ENCODE assay signal across 29 cellular contexts in the genomic region with DNA sequence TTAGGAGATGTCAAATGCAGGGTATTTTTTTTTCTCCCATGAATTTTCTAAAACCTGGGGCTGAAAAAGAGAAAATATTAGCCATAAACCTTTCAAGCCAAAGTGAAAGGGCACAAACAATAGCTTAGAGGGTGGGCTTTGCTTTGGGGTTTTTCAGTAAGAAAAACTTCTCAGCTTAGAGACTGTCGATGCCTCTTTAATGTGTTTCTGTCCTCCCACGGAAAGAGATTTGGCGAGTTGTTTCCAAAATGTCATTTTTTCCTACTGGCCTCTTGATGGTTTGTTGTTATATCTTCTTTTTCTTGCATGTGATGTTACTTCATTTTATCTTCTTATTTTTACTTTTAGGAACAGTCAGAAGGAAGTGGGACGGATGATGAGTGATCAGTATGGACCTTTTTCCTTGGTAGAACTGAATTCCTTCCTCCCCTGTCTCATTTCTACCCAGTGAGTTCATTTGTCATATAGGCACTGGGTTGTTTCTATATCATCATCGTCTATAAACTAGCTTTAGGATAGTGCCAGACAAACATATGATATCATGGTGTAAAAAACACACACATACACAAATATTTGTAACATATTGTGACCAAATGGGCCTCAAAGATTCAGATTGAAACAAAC.
DNase-seq lines count a peak whose midpoint lies in the region; ATAC-seq, FAIRE-seq and TF ChIP-seq lines count a peak whose summit lies in the region.
"Had no signal": no experiment of that assay in that cellular context is flagged by ENCODE, and none has a peak within 500 bp of the region (broad histone marks: within the 10 kb centered on the region; RNA-seq: fewer than 3 reads in every experiment).

No MANE protein-coding gene starts in this region.

- no peak overlapping the region for H2BK20ac ChIP-seq in H9 (ENCODE audit: low read depth, low read length, poor library complexity, severe bottlenecking)

- H3K27ac ChIP-seq in H9 (ENCODE audit: insufficient read length, low read depth, low read length) (no peak overlapping the region), astrocyte (ENCODE audit: low read depth, low read length) (no peak overlapping the region)
- H3K27ac ChIP-seq: foreskin keratinocyte, left ventricle myocardium inferior, PC-9, prostate gland, transverse colon had no signal

- H3K27me3 Mint-ChIP-seq in activated T-cell treated with anti-CD3 and anti-CD28 coated beads, Interleukin-2, amount 50 U/mL, for 24 hours: no peaks in the 10 kb centered on the region
- H3K27me3 Mint-ChIP-seq in H9 (ENCODE audit: low read depth) (no peaks in the 10 kb centered on the region), astrocyte (ENCODE audit: low read depth, unreplicated experiment) (no peaks in the 10 kb centered on the region)
- no peaks in the 10 kb centered on the region for H3K27me3 Mint-ChIP-seq in effector memory CD8-positive, alpha-beta T cell

- no peaks in the 10 kb centered on the region for H3K27me3 ChIP-seq in H9 (ENCODE audit: insufficient read depth, low read length)
- H3K27me3 ChIP-seq in astrocyte (ENCODE audit: insufficient read depth, low read length): no peaks in the 10 kb centered on the region
- H3K27me3 ChIP-seq: BE2C, foreskin keratinocyte, transverse colon had no signal

- WGBS in H9 (ENCODE audit: extremely low coverage, insufficient read length, low lambda C conversion rate): no CpG with 5 or more reads among the region's 5 CpGs

- no peak overlapping the region for H2AFZ ChIP-seq in H9 (ENCODE audit: low read length)
- no peak overlapping the region for H2AFZ ChIP-seq in astrocyte (ENCODE audit: low read depth, low read length)
- H2AFZ ChIP-seq: PC-9 had no signal

- H3K4me3 Mint-ChIP-seq in activated T-cell treated with anti-CD3 and anti-CD28 coated beads, Interleukin-2, amount 50 U/mL, for 24 hours: no peak overlapping the region
- H3K4me3 Mint-ChIP-seq in H9 (no peak overlapping the region), astrocyte (ENCODE audit: unreplicated experiment) (no peak overlapping the region)
- H3K4me3 Mint-ChIP-seq in effector memory CD8-positive, alpha-beta T cell: no peak overlapping the region

- no peak overlapping the region for H3T11ph ChIP-seq in H9 (ENCODE audit: low read length)

- H3K4me1 ChIP-seq in H9 (ENCODE audit: insufficient read depth, low read length) (no peaks in the 10 kb centered on the region), astrocyte (ENCODE audit: insufficient read depth, low read length) (no peaks in the 10 kb centered on the region)
- H3K4me1 ChIP-seq: BE2C, foreskin keratinocyte, left ventricle myocardium inferior, prostate gland, transverse colon had no signal

- peak overlapping the region; percentile 84 for H3K27ac Mint-ChIP-seq in activated T-cell treated with anti-CD3 and anti-CD28 coated beads, Interleukin-2, amount 50 U/mL, for 24 hours
- H3K27ac Mint-ChIP-seq in H9 (no peak overlapping the region; a peak in 1 of 7 replicates), astrocyte (ENCODE audit: unreplicated experiment) (peak overlapping the region; percentile 2)
- H3K27ac Mint-ChIP-seq in effector memory CD8-positive, alpha-beta T cell: no peak overlapping the region

- no peak for DNase-seq in activated T-cell treated with anti-CD3 and anti-CD28 coated beads, Interleukin-2, amount 50 U/mL, for 24 hours
- no peak for DNase-seq in activated T-cell treated with anti-CD3 and anti-CD28 coated beads for 4 hours
- no peak for DNase-seq in H9
- no peak for DNase-seq in astrocyte (ENCODE audit: low read depth)
- no peak for DNase-seq in stimulated activated naive CD8-positive, alpha-beta T cell treated with anti-CD3 and anti-CD28 coated beads, Interleukin-15, Interleukin-2, amounts not matched to agents 100 U/mL and 50 U/mL, for 24 hours
- no peak for DNase-seq in RPMI8226
- no peak for DNase-seq in effector memory CD8-positive, alpha-beta T cell
- DNase-seq in stimulated activated naive CD4-positive, alpha-beta T cell (lab: John Stamatoyannopoulos, UW): no peak
- DNase-seq: BE2C, caudate nucleus, DMS153, erythroblast, foreskin keratinocyte, head of caudate nucleus, left ventricle myocardium inferior, MM.1S, NCI-H1417 treated with DMSO at 0.1 percent for 48 hours, NCI-H2081, NCI-H69, PC-9, SK-N-SH, transverse colon had no signal

- no peak overlapping the region for H3K4me3 ChIP-seq in astrocyte (ENCODE audit: insufficient read depth, low read depth, low read length)
- H3K4me3 ChIP-seq: left ventricle myocardium inferior, PC-9, prostate gland, transverse colon had no signal

- no peak overlapping the region for H2AK5ac ChIP-seq in H9 (ENCODE audit: insufficient read length, low read length)

- no peaks in the 10 kb centered on the region for H3K79me2 ChIP-seq in H9 (ENCODE audit: insufficient read depth, low read length)
- no peaks in the 10 kb centered on the region for H3K79me2 ChIP-seq in astrocyte (ENCODE audit: insufficient read depth, low read length)

- no peak overlapping the region for H4K91ac ChIP-seq in H9 (ENCODE audit: insufficient read length, low read depth, low read length)

- no peak overlapping the region for H4K5ac ChIP-seq in H9 (ENCODE audit: insufficient read length, low read depth, low read length)

- H3K4me2 ChIP-seq in H9 (ENCODE audit: insufficient read depth, insufficient read length, low read length) (no peak overlapping the region), astrocyte (ENCODE audit: low read length) (no peak overlapping the region)
- H3K4me2 ChIP-seq: PC-9, SK-N-SH had no signal

- no peak overlapping the region for H3K23ac ChIP-seq in H9 (ENCODE audit: insufficient read length, low read depth, low read length)

- no peak overlapping the region for H2BK15ac ChIP-seq in H9 (ENCODE audit: low read depth, low read length)

- peaks cover 2% of the 10 kb centered on the region for H3K9me3 Mint-ChIP-seq in activated T-cell treated with anti-CD3 and anti-CD28 coated beads, Interleukin-2, amount 50 U/mL, for 24 hours
- no peaks in the 10 kb centered on the region; a peak in 2 of 5 replicates for H3K9me3 Mint-ChIP-seq in H9
- H3K9me3 Mint-ChIP-seq in astrocyte (ENCODE audit: unreplicated experiment): no peaks in the 10 kb centered on the region
- H3K9me3 Mint-ChIP-seq in effector memory CD8-positive, alpha-beta T cell: no peaks in the 10 kb centered on the region

- H4K20me1 ChIP-seq in H9 (ENCODE audit: control insufficient read depth, insufficient read depth, insufficient read length) (no peaks in the 10 kb centered on the region), astrocyte (ENCODE audit: insufficient read depth, low read length) (no peaks in the 10 kb centered on the region)

- H3K4ac ChIP-seq in H9 (ENCODE audit: low read depth, low read length): no peak overlapping the region

- FAIRE-seq in astrocyte (lab: Jason Lieb, UNC): no peak
- FAIRE-seq: G401.6, keratinocyte had no signal

- H3K18ac ChIP-seq in H9 (ENCODE audit: insufficient read length, low read depth, low read length): no peak overlapping the region

- no peak overlapping the region for H3K9ac ChIP-seq in H9 (ENCODE audit: extremely low read depth, insufficient read length, low read length)
- no peak overlapping the region for H3K9ac ChIP-seq in astrocyte (ENCODE audit: low read length)
- H3K9ac ChIP-seq: SK-N-SH had no signal

- no peaks in the 10 kb centered on the region for H3K23me2 ChIP-seq in H9 (ENCODE audit: insufficient read length, low read depth, low read length, poor library complexity, severe bottlenecking)

- no peak overlapping the region for H3K56ac ChIP-seq in H9 (ENCODE audit: insufficient read length, low read depth, low read length)

- no peaks in the 10 kb centered on the region for H3K9me3 ChIP-seq in H9 (ENCODE audit: control insufficient read depth, low read depth, low read length)
- no peaks in the 10 kb centered on the region for H3K9me3 ChIP-seq in astrocyte (ENCODE audit: insufficient read depth, low read depth, low read length)
- H3K9me3 ChIP-seq: BE2C, left ventricle myocardium inferior, prostate gland, SK-N-SH, transverse colon had no signal

- H3K14ac ChIP-seq in H9 (ENCODE audit: insufficient read depth, low read length): no peak overlapping the region

- H2BK12ac ChIP-seq in H9 (ENCODE audit: insufficient read length, low read depth, low read length): no peak overlapping the region

- peak; percentile 60 for ATAC-seq in stimulated activated naive CD8-positive, alpha-beta T cell treated with anti-CD3 and anti-CD28 coated beads, Interleukin-15, Interleukin-2, amounts not matched to agents 100 U/mL and 50 U/mL, for 24 hours
- no peak for ATAC-seq in effector memory CD8-positive, alpha-beta T cell (replicated peaks)
- ATAC-seq: activated CD4-positive, CD25-positive, alpha-beta regulatory T cell treated with anti-CD3 and anti-CD28 coated beads, Interleukin-2, amount 50 U/mL, for 24 hours; foreskin keratinocyte; HCT116; Right ventricle myocardium inferior; sciatic nerve had no signal

- H3K79me1 ChIP-seq in H9 (ENCODE audit: insufficient read depth, low read depth, low read length, poor library complexity, severe bottlenecking): no peaks in the 10 kb centered on the region

- peaks cover 15% of the 10 kb centered on the region for H3K4me1 Mint-ChIP-seq in activated T-cell treated with anti-CD3 and anti-CD28 coated beads, Interleukin-2, amount 50 U/mL, for 24 hours (ENCODE audit: low read depth)
- H3K4me1 Mint-ChIP-seq in H9 (peaks cover 29 to 32% of the 10 kb centered on the region in 2 experiments), astrocyte (ENCODE audit: low read depth, unreplicated experiment) (peaks cover 9% of the 10 kb centered on the region)
- H3K4me1 Mint-ChIP-seq in effector memory CD8-positive, alpha-beta T cell (ENCODE audit: low read depth in 2 of 2): peaks cover 0 to 7% of the 10 kb centered on the region in 2 donors

- H3K36me3 ChIP-seq in astrocyte (ENCODE audit: insufficient read depth, low read length): peaks cover 7% of the 10 kb centered on the region
- H3K36me3 ChIP-seq: BE2C, prostate gland had no signal

- no peak overlapping the region for H2BK5ac ChIP-seq in H9 (ENCODE audit: insufficient read length, low read length)

- no peak overlapping the region for H4K8ac ChIP-seq in H9 (replicated peaks; ENCODE audit: insufficient read length, low read depth, low read length)

- H2BK120ac ChIP-seq in H9 (ENCODE audit: low read depth, low read length, poor library complexity, severe bottlenecking): peak overlapping the region; percentile 31

- TF ChIP-seq CTCF in H9 (conservative IDR thresholded peaks at IDR 0.05): no peak
- TF ChIP-seq CTCF in astrocyte (IDR thresholded peaks at IDR 0.05; ENCODE audit: insufficient read depth, low read depth, low read length): no peak

- peaks cover 92% of the 10 kb centered on the region for H3K36me3 Mint-ChIP-seq in activated T-cell treated with anti-CD3 and anti-CD28 coated beads, Interleukin-2, amount 50 U/mL, for 24 hours (ENCODE audit: low read depth)
- H3K36me3 Mint-ChIP-seq in H9 (ENCODE audit: insufficient read depth in 1 of 3, low read depth in 3 of 3) (peaks cover 0 to 9% (median 3%) of the 10 kb centered on the region in 3 experiments; a peak in 1 of 7 replicates), astrocyte (ENCODE audit: low read depth, unreplicated experiment) (peaks cover 15% of the 10 kb centered on the region)
- H3K36me3 Mint-ChIP-seq in effector memory CD8-positive, alpha-beta T cell (ENCODE audit: insufficient read depth): peaks cover 60% of the 10 kb centered on the region

Comparison
In these comparisons a context has a peak if more than half of its experiments do, and no peak if none do; other contexts are left out.
1. H3K27ac Mint-ChIP-seq: peak in activated T-cell treated with anti-CD3 and anti-CD28 coated beads, Interleukin-2, amount 50 U/mL, for 24 hours (single experiment) and astrocyte (single experiment); none in H9 (0 of 3) and effector memory CD8-positive, alpha-beta T cell (0 of 2).